In the genomic region with DNA sequence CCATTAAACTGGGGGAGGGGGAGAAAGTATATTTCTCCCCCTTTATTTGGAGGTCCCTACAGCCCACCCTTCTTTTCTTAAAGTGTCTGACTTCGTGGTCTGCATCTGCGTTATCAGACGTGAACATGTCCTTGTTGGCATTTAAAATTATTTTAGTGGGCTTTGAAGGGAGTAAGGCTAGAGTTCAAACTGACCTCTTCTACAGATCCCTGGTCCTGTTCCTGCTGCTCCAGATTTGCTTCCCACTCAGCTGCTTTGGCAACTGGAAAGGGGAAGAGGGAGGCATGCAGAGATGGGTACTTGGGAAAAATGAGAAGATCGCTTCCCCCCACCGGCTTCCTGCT, we compare ENCODE assay signal across 15 cellular contexts. TPM values are rescaled to one million over a fixed set of nuclear protein-coding genes. Genes with fewer than 3 reads are reported as not detected.
A peak's percentile ranks its signal among the peaks of the same experiment; 100 is the strongest.
DNase-seq lines count a peak whose midpoint lies in the region; ATAC-seq lines count a peak whose summit lies in the region.
"Had no signal": no experiment of that assay in that cellular context is flagged by ENCODE, and none has a peak within 500 bp of the region (broad histone marks: within the 10 kb centered on the region; RNA-seq: fewer than 3 reads in every experiment).

No MANE protein-coding gene starts in this region.

- H3K9me3 Mint-ChIP-seq in activated CD8-positive, alpha-beta T cell treated with anti-CD3 and anti-CD28 coated beads, Interleukin-2, amount 10 ng/mL, durations not matched to agents 7 days and 5 days (ENCODE audit: insufficient read depth), result no peaks in the 10 kb centered on the region
- H3K9me3 Mint-ChIP-seq in activated T-cell treated with anti-CD3 and anti-CD28 coated beads, Interleukin-2, amount 50 U/mL, for 4 hours, result no peaks in the 10 kb centered on the region

- H3K27me3 Mint-ChIP-seq in activated CD8-positive, alpha-beta T cell treated with anti-CD3 and anti-CD28 coated beads, Interleukin-2, amount 10 ng/mL, durations not matched to agents 7 days and 5 days (ENCODE audit: low read depth), result peaks cover 79% of the 10 kb centered on the region
- peaks cover 83% of the 10 kb centered on the region for H3K27me3 Mint-ChIP-seq in activated T-cell treated with anti-CD3 and anti-CD28 coated beads, Interleukin-2, amount 50 U/mL, for 4 hours (ENCODE audit: low read depth)

- H3K4me3 ChIP-seq in HUES48 (ENCODE audit: low read depth, low read length) (peak overlapping the region; percentile 53), iPS-20b (ENCODE audit: low read length) (peak overlapping the region; percentile 64), skeletal muscle satellite cell (ENCODE audit: low read length) (peak overlapping the region; percentile 60)
- H3K4me3 ChIP-seq: ovary had no signal

- H3K9me3 ChIP-seq in HUES48 (ENCODE audit: control insufficient read depth, insufficient read depth, low read length) (no peaks in the 10 kb centered on the region), iPS-20b (ENCODE audit: insufficient read depth, low read depth, low read length) (peaks cover 9% of the 10 kb centered on the region), skeletal muscle satellite cell (replicated peaks; ENCODE audit: low read length) (peaks cover 5% of the 10 kb centered on the region)

- POLR2A ChIA-PET in activated CD8-positive, alpha-beta T cell treated with anti-CD3 and anti-CD28 coated beads, Interleukin-2, amount 10 ng/mL, durations not matched to agents 7 days and 5 days (lab: Charles Lee), result no interaction called here

- peak overlapping the region; percentile 78 for H3K4me2 ChIP-seq in skeletal muscle satellite cell (ENCODE audit: low read length)

- H3K4me1 ChIP-seq in HUES48 (ENCODE audit: control insufficient read depth, insufficient read depth, low read length) (peaks cover 53% of the 10 kb centered on the region), iPS-20b (ENCODE audit: insufficient read depth, low read length) (peaks cover 40% of the 10 kb centered on the region), skeletal muscle satellite cell (ENCODE audit: control insufficient read depth, insufficient read depth, low read length) (peaks cover 12% of the 10 kb centered on the region)

- H3K36me3 Mint-ChIP-seq in activated CD8-positive, alpha-beta T cell treated with anti-CD3 and anti-CD28 coated beads, Interleukin-2, amount 10 ng/mL, durations not matched to agents 7 days and 5 days (ENCODE audit: low read depth), result peaks cover 6% of the 10 kb centered on the region
- no peaks in the 10 kb centered on the region for H3K36me3 Mint-ChIP-seq in activated T-cell treated with anti-CD3 and anti-CD28 coated beads, Interleukin-2, amount 50 U/mL, for 4 hours (ENCODE audit: insufficient read depth)

- H3K27ac Mint-ChIP-seq in activated CD8-positive, alpha-beta T cell treated with anti-CD3 and anti-CD28 coated beads, Interleukin-2, amount 10 ng/mL, durations not matched to agents 7 days and 5 days, result no peak overlapping the region
- H3K27ac Mint-ChIP-seq: B cell had no signal

- DNase-seq in activated CD8-positive, alpha-beta T cell treated with anti-CD3 and anti-CD28 coated beads, Interleukin-2, amount 10 ng/mL, durations not matched to agents 7 days and 5 days, result no peak
- no peak for DNase-seq in foreskin melanocyte
- DNase-seq in NK-92 treated with Interleukin-12 subunit alpha and Interleukin-12 subunit beta, amount 100 ng/mL, for 24 hours (lab: John Stamatoyannopoulos, UW), result no peak
- DNase-seq in activated T-cell treated with anti-CD3 and anti-CD28 coated beads, Interleukin-2, amount 50 U/mL, for 4 hours, result no peak
- DNase-seq: activated naive CD4-positive, alpha-beta T cell treated with Interleukin-2 at 50 U/mL for 16 hours; ovary; stimulated activated CD4-positive, alpha-beta T cell treated with anti-CD3 and anti-CD28 coated beads, Interleukin-2, amount 100 ng/mL, for 48 hours had no signal

- no peak overlapping the region for H3K27ac ChIP-seq in HUES48 (ENCODE audit: low read depth, low read length)
- no peak overlapping the region for H3K27ac ChIP-seq in iPS-20b (ENCODE audit: low read length)
- H3K27ac ChIP-seq: ovary had no signal

- H3K36me3 ChIP-seq in HUES48 (ENCODE audit: control insufficient read depth, insufficient read depth, low read length) (no peaks in the 10 kb centered on the region), iPS-20b (ENCODE audit: insufficient read depth, low read depth, low read length) (no peaks in the 10 kb centered on the region), skeletal muscle satellite cell (ENCODE audit: insufficient read depth, low read length) (no peaks in the 10 kb centered on the region)
- H3K36me3 ChIP-seq: ovary had no signal

- peaks cover 9% of the 10 kb centered on the region for H3K4me1 Mint-ChIP-seq in activated CD8-positive, alpha-beta T cell treated with anti-CD3 and anti-CD28 coated beads, Interleukin-2, amount 10 ng/mL, durations not matched to agents 7 days and 5 days (ENCODE audit: low read depth)
- H3K4me1 Mint-ChIP-seq in activated T-cell treated with anti-CD3 and anti-CD28 coated beads, Interleukin-2, amount 50 U/mL, for 4 hours (ENCODE audit: low read depth), result peaks cover 15% of the 10 kb centered on the region

- H3K9ac ChIP-seq in HUES48 (ENCODE audit: low read depth, low read length), result no peak overlapping the region
- H3K9ac ChIP-seq in iPS-20b (ENCODE audit: low read depth, low read length), result no peak overlapping the region
- no peak overlapping the region for H3K9ac ChIP-seq in skeletal muscle satellite cell (ENCODE audit: low read depth, low read length)

- CTCF ChIA-PET in activated CD8-positive, alpha-beta T cell treated with anti-CD3 and anti-CD28 coated beads, Interleukin-2, amount 10 ng/mL, durations not matched to agents 7 days and 5 days (lab: Charles Lee), result no interaction called here

- H3K4me3 Mint-ChIP-seq in activated CD8-positive, alpha-beta T cell treated with anti-CD3 and anti-CD28 coated beads, Interleukin-2, amount 10 ng/mL, durations not matched to agents 7 days and 5 days, result peak overlapping the region; percentile 34
- H3K4me3 Mint-ChIP-seq in activated T-cell treated with anti-CD3 and anti-CD28 coated beads, Interleukin-2, amount 50 U/mL, for 4 hours, result no peak overlapping the region
- H3K4me3 Mint-ChIP-seq: B cell had no signal

- ATAC-seq in activated CD8-positive, alpha-beta T cell treated with anti-CD3 and anti-CD28 coated beads, Interleukin-2, amount 10 ng/mL, durations not matched to agents 7 days and 5 days, result no peak
- ATAC-seq in activated T-cell treated with anti-CD3 and anti-CD28 coated beads, Interleukin-2, amount 50 U/mL, for 4 hours, result no peak
- ATAC-seq: left lobe of liver, Panc1 had no signal

- H3K27me3 ChIP-seq in HUES48 (ENCODE audit: control insufficient read depth, insufficient read depth, low read length), result peaks cover 100% of the 10 kb centered on the region
- peaks cover 100% of the 10 kb centered on the region for H3K27me3 ChIP-seq in iPS-20b (ENCODE audit: insufficient read depth, low read length)
- peaks cover 87% of the 10 kb centered on the region for H3K27me3 ChIP-seq in skeletal muscle satellite cell (ENCODE audit: control insufficient read depth, insufficient read depth, low read length)

RNA-seq across cellular contexts. Expression of a gene that starts 0.6 kb away (rescaled TPM):
- total RNA-seq in activated CD8-positive, alpha-beta T cell treated with anti-CD3 and anti-CD28 coated beads, Interleukin-2, amount 10 ng/mL, durations not matched to agents 7 days and 5 days, result not detected
- total RNA-seq in skeletal muscle satellite cell (2012; rRNA removed), result not detected in 2 replicates
- not detected for total RNA-seq in activated T-cell treated with anti-CD3 and anti-CD28 coated beads, Interleukin-2, amount 50 U/mL, for 4 hours
- total RNA-seq: B cell, left lobe of liver, LHCN-M2, mononuclear cell, ovary had no signal

RNA-seq across cellular contexts. Expression of a gene that starts 22.5 kb away (rescaled TPM):
- total RNA-seq in activated CD8-positive, alpha-beta T cell treated with anti-CD3 and anti-CD28 coated beads, Interleukin-2, amount 10 ng/mL, durations not matched to agents 7 days and 5 days, result not detected
- total RNA-seq in skeletal muscle satellite cell (2012; rRNA removed), result 0.44 TPM in 1 of 2 replicates, not detected in the other
- not detected for total RNA-seq in activated T-cell treated with anti-CD3 and anti-CD28 coated beads, Interleukin-2, amount 50 U/mL, for 4 hours
- total RNA-seq: B cell, left lobe of liver, mononuclear cell had no signal
